Comparison of ENCODE assay signal across 26 cellular contexts in the genomic region with DNA sequence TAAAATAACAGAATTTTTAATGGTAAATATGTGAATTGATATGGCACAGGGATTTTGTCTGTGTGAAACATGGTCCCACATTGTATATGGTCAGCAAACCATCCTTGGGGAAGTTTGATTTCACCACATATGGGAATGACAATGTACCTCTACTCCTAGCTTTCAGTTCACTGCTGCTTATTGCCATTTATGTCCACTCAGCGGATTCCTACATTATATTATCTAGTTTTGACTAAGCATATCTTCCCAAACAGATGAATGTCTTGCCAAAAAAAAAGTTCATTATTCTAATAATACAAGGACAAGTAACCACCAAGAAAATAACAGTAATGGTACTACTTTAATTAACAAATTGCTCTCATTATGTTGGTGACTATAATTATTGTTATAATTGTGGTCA.
"Had no signal": no experiment of that assay in that cellular context is flagged by ENCODE, and none has a peak within 500 bp of the region (broad histone marks: within the 10 kb centered on the region; RNA-seq: fewer than 3 reads in every experiment).

No MANE protein-coding gene starts in this region.

- DNase-seq: cortex of kidney; effector CD8-positive, alpha-beta T cell; effector memory CD8-positive, alpha-beta T cell; endodermal cell; erythroblast; esophagus squamous epithelium; foreskin fibroblast; foreskin melanocyte; gastrocnemius medialis; glutamatergic neuron; head of caudate nucleus; heart right ventricle; hippocampal formation; left cardiac atrium; left lung; left ventricle myocardium superior; lower lobe of right lung; mesenchymal stem cell; mucosa of descending colon; naive B cell; naive thymus-derived CD8-positive, alpha-beta T cell had no signal

- H3K36me3 ChIP-seq: esophagus squamous epithelium, gastrocnemius medialis, heart right ventricle, left lung, lower lobe of right lung had no signal

- H3K4me3 ChIP-seq: esophagus squamous epithelium, gastrocnemius medialis, heart right ventricle, left lung, lower lobe of right lung, mucosa of descending colon had no signal

- H3K27me3 ChIP-seq: esophagus squamous epithelium, gastrocnemius medialis, heart right ventricle, left lung had no signal

- FAIRE-seq: endometrium, islet of Langerhans, keratinocyte had no signal

- H3K9me3 ChIP-seq: esophagus squamous epithelium, gastrocnemius medialis, left lung, lower lobe of right lung, mucosa of descending colon had no signal

- H3K4me1 ChIP-seq: esophagus squamous epithelium, gastrocnemius medialis, heart right ventricle, left lung, lower lobe of right lung had no signal

- ATAC-seq: effector memory CD8-positive, alpha-beta T cell; esophagus mucosa; gastrocnemius medialis; heart right ventricle; left cardiac atrium; left lung; left ventricle myocardium superior; lower lobe of right lung; mucosa of descending colon; naive thymus-derived CD8-positive, alpha-beta T cell had no signal

- H3K27ac ChIP-seq: epithelial cell of prostate, esophagus squamous epithelium, gastrocnemius medialis, heart right ventricle, left lung, lower lobe of right lung had no signal
